ENCODE assay signal across 17 cellular contexts in genomic region chr7:66339141-66339540, GRCh38.
DNase-seq lines count a peak whose midpoint lies in the region; ATAC-seq, FAIRE-seq and TF ChIP-seq lines count a peak whose summit lies in the region.
"Had no signal": no experiment of that assay in that cellular context is flagged by ENCODE, and none has a peak within 500 bp of the region (broad histone marks: within the 10 kb centered on the region; RNA-seq: fewer than 3 reads in every experiment).

No MANE protein-coding gene starts in this region.

- TF ChIP-seq CTCF in HEK293 (tag by site-specific recombination; IDR thresholded peaks at IDR 0.05), result no peak
- no peak for TF ChIP-seq CTCF in foreskin keratinocyte (conservative IDR thresholded peaks at IDR 0.05)
- TF ChIP-seq CTCF in body of pancreas (IDR thresholded peaks at IDR 0.05), result no peak

- ATAC-seq in foreskin keratinocyte, result peak; percentile 21
- ATAC-seq in body of pancreas, result no peak
- ATAC-seq: CD8-positive, alpha-beta T cell; GM12878; GM23338 had no signal

- intact Hi-C loops in body of pancreas (cut with DNase I), result no loop called here

- CTCF ChIA-PET in HEK293 (lab: Yijun Ruan, JAX), result no interaction called here

- POLR2A ChIA-PET in HEK293 (lab: Yijun Ruan, JAX), result no interaction called here

- DNase-seq in GM19239 (ENCODE audit: insufficient read length, low spot score), result no peak
- DNase-seq in foreskin keratinocyte, result peak in 1 of 2 donors; percentile 54
- DNase-seq in HuH-7.5 (ENCODE audit: low spot score), result no peak
- DNase-seq in body of pancreas, result no peak
- no peak for DNase-seq in mesenteric fat pad (ENCODE audit: low spot score)
- DNase-seq: Caco-2; CD4-positive, CD25-positive, alpha-beta regulatory T cell; CD8-positive, alpha-beta T cell; DMS153; DND-41; GDM1 had no signal

- H3K27me3 ChIP-seq in foreskin keratinocyte (no peaks in the 10 kb centered on the region), body of pancreas (no peaks in the 10 kb centered on the region)
- H3K27me3 ChIP-seq: BLaER1 had no signal

- H3K4me1 ChIP-seq in HEK293 (ENCODE audit: control insufficient read depth, insufficient read depth, low read length) (no peaks in the 10 kb centered on the region), foreskin keratinocyte (no peaks in the 10 kb centered on the region), body of pancreas (peaks cover 3% of the 10 kb centered on the region)
- H3K4me1 ChIP-seq: BLaER1, Caco-2, HAP-1 had no signal

- H3K4me3 ChIP-seq in HEK293 (ENCODE audit: low read depth, low read length), result no peak overlapping the region
- H3K4me3 ChIP-seq in body of pancreas, result no peak overlapping the region
- H3K4me3 ChIP-seq: BLaER1, GM12878, GM23338, HAP-1 had no signal

- H3K9me3 ChIP-seq in HEK293 (ENCODE audit: control insufficient read depth, insufficient read depth, low read depth, low read length) (no peaks in the 10 kb centered on the region), body of pancreas (no peaks in the 10 kb centered on the region)

- no peak overlapping the region for H3K27ac ChIP-seq in HEK293 (ENCODE audit: extremely low read depth, low read depth, low read length)
- no peak overlapping the region for H3K27ac ChIP-seq in foreskin keratinocyte
- no peak overlapping the region for H3K27ac ChIP-seq in body of pancreas
- H3K27ac ChIP-seq: BLaER1, C4-2B had no signal

- FAIRE-seq in GM19239 (lab: Jason Lieb, UNC), result peak; percentile 47
- FAIRE-seq: GM12878 had no signal

- TF ChIP-seq POLR2A in body of pancreas (IDR thresholded peaks at IDR 0.05), result no peak

- H3K36me3 ChIP-seq in HEK293 (ENCODE audit: control insufficient read depth in 2 of 2, insufficient read depth in 1 of 2, low read length in 2 of 2) (no peaks in the 10 kb centered on the region), body of pancreas (replicated peaks in 1 of 2; ENCODE audit: insufficient read depth in 1 of 2, low read depth in 2 of 2) (no peaks in the 10 kb centered on the region)
- H3K36me3 ChIP-seq: HAP-1 had no signal

- 89 to 100% methylated on average over 1 of the region's 1 CpG for WGBS in body of pancreas, 2 donors

TF ChIP-seq in HEK293, 187 proteins besides CTCF, POLR2A, EP300 and RAD21:
- TF ChIP-seq SCRT2 (tag by site-specific recombination; IDR thresholded peaks at IDR 0.05) (peak; percentile 73), PBX3 (CRISPR knock-in tag; IDR thresholded peaks at IDR 0.05) (no peak)
